In genomic region chr17:81710514-81711308, GRCh38 we compare ENCODE assay signal across 1 cellular context.
A peak's percentile ranks its signal among the peaks of the same experiment; 100 is the strongest.
TF ChIP-seq lines count a peak whose summit lies in the region.

No MANE protein-coding gene starts in this region.

TF ChIP-seq in GM23338, 12 proteins besides CTCF, POLR2A, EP300 and RAD21:
- TF ChIP-seq REST (IDR thresholded peaks at IDR 0.05; ENCODE audit: unreplicated experiment) (no peak), POLR2AphosphoS5 (IDR thresholded peaks at IDR 0.05; ENCODE audit: low read depth) (0 out of 2 replicates have a peak, but pooled peaks have one; percentile 43), CREB1 (CRISPR knock-in tag; IDR thresholded peaks at IDR 0.05; ENCODE audit: low read depth) (no peak)
TF ChIP-seq in GM23338: peak in this region for 1.
